In the genomic region with DNA sequence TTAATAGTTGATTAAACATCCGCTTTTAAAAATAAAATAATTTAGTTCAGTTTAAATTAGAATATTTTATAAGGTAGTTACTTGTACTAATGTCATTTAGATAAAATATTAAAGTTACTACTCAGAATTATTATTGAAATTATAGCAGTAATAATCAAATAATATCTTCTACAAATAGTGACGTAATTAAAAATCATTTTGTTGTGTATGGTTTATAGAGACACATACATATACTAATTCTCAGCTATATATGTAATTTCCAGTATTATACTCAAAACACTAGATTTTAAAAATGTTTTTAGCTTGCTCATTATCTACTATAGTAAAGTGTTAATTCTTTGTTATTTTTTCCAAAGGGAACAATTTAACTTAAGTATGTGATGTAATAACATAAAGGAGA, we compare ENCODE assay signal across 26 cellular contexts.
"Had no signal": no experiment of that assay in that cellular context is flagged by ENCODE, and none has a peak within 500 bp of the region (broad histone marks: within the 10 kb centered on the region; RNA-seq: fewer than 3 reads in every experiment).

No MANE protein-coding gene starts in this region.

- H3K36me3 ChIP-seq: stomach, suprapubic skin, thoracic aorta, thyroid gland, tibial artery, tibial nerve, transverse colon, upper lobe of left lung, upper lobe of right lung, uterus, vagina had no signal

- DNase-seq: stimulated activated CD4-positive, alpha-beta T cell treated with anti-CD3 and anti-CD28 coated beads, Interleukin-2, amount 100 ng/mL, for 48 hours; stimulated activated CD4-positive, alpha-beta T cell treated with anti-CD3 and anti-CD28 coated beads, Interleukin-4, amount 100 ng/mL, for 1 hour; stimulated activated CD4-positive, alpha-beta T cell treated with anti-CD3 and anti-CD28 coated beads, Interleukin-4, amount 100 ng/mL, for 24 hours; stimulated activated CD4-positive, alpha-beta T cell treated with anti-CD3 and anti-CD28 coated beads, Interleukin-4, amount 100 ng/mL, for 4 hours; stimulated activated CD8-positive, alpha-beta memory T cell treated with anti-CD3 and anti-CD28 coated beads, Interleukin-4, amount 100 ng/mL, for 48 hours; stimulated activated naive B cell treated with anti-CD40 and anti-IgM and Interleukin-4, amounts not matched to agents 10 μg/mL and 1 μg/mL and 100 μg/mL, for 72 hours; stimulated activated naive CD4-positive, alpha-beta T cell; stimulated activated naive CD4-positive, alpha-beta T cell treated with Interleukin-2 at 50 U/mL for 16 hours; stimulated activated naive CD8-positive, alpha-beta T cell treated with anti-CD3 and anti-CD28 coated beads, Interleukin-15, amount 100 ng/mL, for 72 hours; stimulated activated naive CD8-positive, alpha-beta T cell treated with anti-CD3 and anti-CD28 coated beads, Interleukin-15, Interleukin-2, amounts not matched to agents 100 U/mL and 50 U/mL, for 24 hours; stomach; substantia nigra; testis; thyroid gland; tibial artery; transverse colon; upper lobe of left lung; upper lobe of right lung; uterus had no signal

- H3K4me3 ChIP-seq: stomach, suprapubic skin, testis, thoracic aorta, thyroid gland, tibial artery, tibial nerve, transverse colon, upper lobe of left lung, upper lobe of right lung, uterus, vagina had no signal

- H3K9me3 ChIP-seq: stomach, suprapubic skin, testis, thoracic aorta, thyroid gland, tibial artery, tibial nerve, transverse colon, upper lobe of left lung, upper lobe of right lung, uterus, vagina had no signal

- H3K4me1 ChIP-seq: stomach, suprapubic skin, testis, thyroid gland, tibial artery, tibial nerve, transverse colon, upper lobe of left lung, upper lobe of right lung, uterus, vagina had no signal

- H3K27me3 ChIP-seq: stomach, suprapubic skin, testis, thyroid gland, tibial artery, tibial nerve, transverse colon, upper lobe of left lung, upper lobe of right lung, uterus, vagina had no signal

- ATAC-seq: stimulated activated effector memory CD8-positive, alpha-beta T cell treated with anti-CD3 and anti-CD28 coated beads, Interleukin-12 subunit alpha, Interleukin-12 subunit beta, amount 100 ng/mL, for 72 hours; stimulated activated memory B cell treated with anti-CD40 and anti-IgM and Interleukin-4, amounts not matched to agents 10 μg/mL and 1 μg/mL and 100 μg/mL, for 72 hours; stimulated activated naive B cell treated with anti-CD40 and anti-IgM and Interleukin-4, amounts not matched to agents 10 μg/mL and 1 μg/mL and 100 μg/mL, for 72 hours; stimulated activated naive CD8-positive, alpha-beta T cell treated with anti-CD3 and anti-CD28 coated beads, Interleukin-15, amount 100 ng/mL, for 72 hours; stimulated activated naive CD8-positive, alpha-beta T cell treated with anti-CD3 and anti-CD28 coated beads, Interleukin-15, Interleukin-2, amounts not matched to agents 100 U/mL and 50 U/mL, for 24 hours; upper lobe of right lung had no signal

- FAIRE-seq: urothelium cell line had no signal

- H3K27ac ChIP-seq: stomach, suprapubic skin, testis, thoracic aorta, thyroid gland, tibial artery, tibial nerve, transverse colon, upper lobe of left lung, upper lobe of right lung, uterus, vagina had no signal
